In the genomic region with DNA sequence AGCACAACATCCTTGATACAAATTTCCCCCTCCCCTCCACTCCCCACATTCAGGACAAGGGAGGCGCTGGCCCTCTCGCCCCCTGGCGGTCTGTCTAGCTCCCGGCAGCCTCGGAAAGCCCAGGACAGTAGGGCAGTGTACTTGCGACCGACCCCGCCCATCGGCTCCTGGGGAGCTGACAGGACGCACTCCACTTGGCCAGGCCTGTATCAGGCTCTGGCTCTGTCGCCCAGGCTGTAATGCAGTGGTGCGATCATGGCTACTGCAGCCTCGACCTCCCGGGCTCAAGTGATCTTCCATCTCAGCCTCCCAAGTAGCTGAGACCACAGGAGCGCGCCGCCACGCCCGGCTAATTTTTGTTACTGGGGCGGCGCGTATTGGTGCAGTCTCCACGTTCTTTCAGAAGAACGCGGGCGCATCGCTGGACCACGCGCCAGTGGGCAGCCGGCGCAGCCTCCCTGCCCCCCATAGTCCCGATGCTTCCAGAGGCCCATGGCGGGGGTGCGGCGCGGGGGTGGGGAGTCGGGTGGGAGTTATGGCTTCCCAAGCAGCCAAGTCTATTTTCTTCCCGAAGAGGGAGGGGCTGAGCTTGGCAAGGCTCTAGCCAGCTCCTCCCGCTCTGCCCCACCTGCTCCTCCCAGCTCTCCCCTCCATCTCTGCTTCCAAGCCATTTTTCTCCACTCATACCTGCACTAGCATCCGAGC, we compare ENCODE assay signal across 8 cellular contexts. TPM values are rescaled to one million over a fixed set of nuclear protein-coding genes. Genes with fewer than 3 reads are reported as not detected.
DNase-seq lines count a peak whose midpoint lies in the region; ATAC-seq and TF ChIP-seq lines count a peak whose summit lies in the region.

No MANE protein-coding gene starts in this region.

- H3K27me3 ChIP-seq in subcutaneous abdominal adipose tissue (ENCODE audit: control insufficient read depth in 5 of 5, insufficient read depth in 4 of 5, low read length in 5 of 5), result peaks cover 0 to 8% (median 3%) of the 10 kb centered on the region in 5 donors

- H3K9me3 ChIP-seq in mucosa of descending colon (no peaks in the 10 kb centered on the region), subcutaneous abdominal adipose tissue (ENCODE audit: control insufficient read depth in 5 of 5, low read length in 5 of 5) (no peaks in the 10 kb centered on the region)

- no peak overlapping the region for H3K27ac ChIP-seq in subcutaneous abdominal adipose tissue (ENCODE audit: low read depth, low read length)

- DNase-seq in GM10266 (ENCODE audit: extremely low spot score) (peak; percentile 71), NCI-H82 (lab: John Stamatoyannopoulos, UW) (peak; percentile 88), epithelial cell of proximal tubule (ENCODE audit: low read depth) (no peak), mucosa of descending colon (peak; percentile 73 to 80 (median 74))
- peak; percentile 73 for DNase-seq in activated CD8-positive, alpha-beta memory T cell treated with anti-CD3 and anti-CD28 coated beads, Interleukin-2, amount 50 U/mL, for 48 hours

- ATAC-seq in HG02885 (IDR thresholded peaks at IDR 0.05; ENCODE audit: poor library complexity, unreplicated experiment), result peak; percentile 86
- ATAC-seq in mucosa of descending colon, result peak; percentile 90
- no peak for ATAC-seq in HG02571 (IDR thresholded peaks at IDR 0.05; ENCODE audit: unreplicated experiment)

- H3K4me1 ChIP-seq in mucosa of descending colon (ENCODE audit: low read depth), result no peaks in the 10 kb centered on the region
- peaks cover 0 to 4% (median 0%) of the 10 kb centered on the region in 5 donors for H3K4me1 ChIP-seq in subcutaneous abdominal adipose tissue (ENCODE audit: control insufficient read depth in 5 of 5, insufficient read depth in 5 of 5, low read length in 5 of 5)

- H3K4me3 ChIP-seq in epithelial cell of proximal tubule (ENCODE audit: low read depth, low read length) (peak overlapping the region; percentile 46), mucosa of descending colon (no peak overlapping the region), subcutaneous abdominal adipose tissue (ENCODE audit: low read depth in 1 of 5, low read length in 5 of 5) (peak overlapping the region in 3 of 5 donors; percentile 24 to 57 (median 34))

- H3K9ac ChIP-seq in subcutaneous abdominal adipose tissue (ENCODE audit: low read length in 5 of 5), result peak overlapping the region in 1 of 5 donors; percentile 11

- H3K36me3 ChIP-seq in mucosa of descending colon (ENCODE audit: low read depth) (no peaks in the 10 kb centered on the region), subcutaneous abdominal adipose tissue (ENCODE audit: control insufficient read depth in 5 of 5, insufficient read depth in 5 of 5, low read length in 5 of 5) (no peaks in the 10 kb centered on the region)

- intact Hi-C loops in mucosa of descending colon (cut with DNase I, micrococcal nuclease), result no loop called here

- TF ChIP-seq CTCF in GM10266 (IDR thresholded peaks at IDR 0.05; ENCODE audit: control insufficient read depth, insufficient read depth, low read depth, missing control alignments) (peak; percentile 67), epithelial cell of proximal tubule (conservative IDR thresholded peaks at IDR 0.05; ENCODE audit: low read depth, low read length) (peak; percentile 61), mucosa of descending colon (IDR thresholded peaks at IDR 0.05) (peak; percentile 44)

RNA-seq across cellular contexts. Expression of a gene that starts 7.8 kb away (rescaled TPM):
- not detected in 2 replicates for total RNA-seq in epithelial cell of proximal tubule
- total RNA-seq in mucosa of descending colon, result not detected

RNA-seq across cellular contexts. Expression of a gene that starts 16.2 kb away (rescaled TPM):
- total RNA-seq in epithelial cell of proximal tubule, result 57.0 and 110 TPM in 2 replicates
- 100 to 1,000 TPM; 157 to 191 (median 187) TPM for total RNA-seq in mucosa of descending colon

RNA-seq across cellular contexts. Expression of a gene that starts 16.3 kb away (rescaled TPM):
- total RNA-seq in epithelial cell of proximal tubule, result 7.5 and 15.6 TPM in 2 replicates
- 10 to 100 TPM; 12.2 to 13.5 (median 12.6) TPM for total RNA-seq in mucosa of descending colon

RNA-seq across cellular contexts. Expression of a gene that starts 35.1 kb away (rescaled TPM):
- total RNA-seq in epithelial cell of proximal tubule (4.6 and 4.8 TPM in 2 replicates), mucosa of descending colon (10 to 100 TPM in 1 of 3 donors, 1 to 10 TPM in 2; 7.2 to 11.1 (median 8.8) TPM)

RNA-seq across cellular contexts. Expression of a gene that starts 55.7 kb away (rescaled TPM):
- 3.2 and 5.0 TPM in 2 replicates for total RNA-seq in epithelial cell of proximal tubule
- 1 to 10 TPM; 5.2 to 7.1 (median 7.0) TPM for total RNA-seq in mucosa of descending colon
